Comparison of ENCODE assay signal across 22 cellular contexts in genomic region chr17:45906927-45907622, GRCh38. TPM values are rescaled to one million over a fixed set of nuclear protein-coding genes. Genes with fewer than 3 reads are reported as not detected.
DNase-seq lines count a peak whose midpoint lies in the region; ATAC-seq, FAIRE-seq and TF ChIP-seq lines count a peak whose summit lies in the region.
"Had no signal": no experiment of that assay in that cellular context is flagged by ENCODE, and none has a peak within 500 bp of the region (broad histone marks: within the 10 kb centered on the region; RNA-seq: fewer than 3 reads in every experiment).

No MANE protein-coding gene starts in this region.

- peaks cover 22% of the 10 kb centered on the region for H3K4me1 Mint-ChIP-seq in activated CD8-positive, alpha-beta memory T cell treated with anti-CD3 and anti-CD28 coated beads, Interleukin-2, amount 10 ng/mL, durations not matched to agents 7 days and 5 days
- peaks cover 19% of the 10 kb centered on the region for H3K4me1 Mint-ChIP-seq in activated CD8-positive, alpha-beta T cell treated with anti-CD3 and anti-CD28 coated beads, Interleukin-2, amount 10 ng/mL, durations not matched to agents 7 days and 5 days (ENCODE audit: low read depth)

- no peak for TF ChIP-seq CTCF in coronary artery (IDR thresholded peaks at IDR 0.05)

- H3K9me3 Mint-ChIP-seq in activated CD8-positive, alpha-beta memory T cell treated with anti-CD3 and anti-CD28 coated beads, Interleukin-2, amount 10 ng/mL, durations not matched to agents 7 days and 5 days (ENCODE audit: low read depth) = peaks cover under 1% of the 10 kb centered on the region
- H3K9me3 Mint-ChIP-seq in activated CD8-positive, alpha-beta T cell treated with anti-CD3 and anti-CD28 coated beads, Interleukin-2, amount 10 ng/mL, durations not matched to agents 7 days and 5 days (ENCODE audit: insufficient read depth) = no peaks in the 10 kb centered on the region

- H3K27me3 Mint-ChIP-seq in activated CD8-positive, alpha-beta memory T cell treated with anti-CD3 and anti-CD28 coated beads, Interleukin-2, amount 10 ng/mL, durations not matched to agents 7 days and 5 days = peaks cover 38% of the 10 kb centered on the region
- peaks cover 15% of the 10 kb centered on the region for H3K27me3 Mint-ChIP-seq in activated CD8-positive, alpha-beta T cell treated with anti-CD3 and anti-CD28 coated beads, Interleukin-2, amount 10 ng/mL, durations not matched to agents 7 days and 5 days (ENCODE audit: low read depth)

- H3K4me3 ChIP-seq in coronary artery (no peak overlapping the region), small intestine (ENCODE audit: low read depth in 1 of 2, low read length in 2 of 2) (no peak overlapping the region)
- H3K4me3 ChIP-seq: hepatocyte, PC-9, smooth muscle cell had no signal

- no peaks in the 10 kb centered on the region for H3K36me3 ChIP-seq in small intestine (ENCODE audit: control insufficient read depth in 2 of 2, insufficient read depth in 2 of 2, low read length in 2 of 2)

- H3K4me1 ChIP-seq in small intestine (ENCODE audit: control insufficient read depth in 2 of 2, insufficient read depth in 1 of 2, low read depth in 1 of 2, low read length in 1 of 2) = no peaks in the 10 kb centered on the region

- H3K27ac Mint-ChIP-seq in activated CD8-positive, alpha-beta memory T cell treated with anti-CD3 and anti-CD28 coated beads, Interleukin-2, amount 10 ng/mL, durations not matched to agents 7 days and 5 days = no peak overlapping the region
- no peak overlapping the region for H3K27ac Mint-ChIP-seq in activated CD8-positive, alpha-beta T cell treated with anti-CD3 and anti-CD28 coated beads, Interleukin-2, amount 10 ng/mL, durations not matched to agents 7 days and 5 days
- H3K27ac Mint-ChIP-seq: CD4-positive, alpha-beta T cell; H9 had no signal

- POLR2A ChIA-PET in activated CD8-positive, alpha-beta T cell treated with anti-CD3 and anti-CD28 coated beads, Interleukin-2, amount 10 ng/mL, durations not matched to agents 7 days and 5 days (lab: Charles Lee) = interaction anchor here (0.7 kb wide), 1 partner anchor 1142 kb away, joined by 3 read pairs; no protein-coding TSS in a partner anchor

- H3K9me3 ChIP-seq in small intestine (ENCODE audit: control insufficient read depth, low read depth) = no peaks in the 10 kb centered on the region

- peak; percentile 73 for ATAC-seq in activated CD8-positive, alpha-beta memory T cell treated with anti-CD3 and anti-CD28 coated beads, Interleukin-2, amount 10 ng/mL, durations not matched to agents 7 days and 5 days
- ATAC-seq in activated CD8-positive, alpha-beta T cell treated with anti-CD3 and anti-CD28 coated beads, Interleukin-2, amount 10 ng/mL, durations not matched to agents 7 days and 5 days = no peak
- ATAC-seq in HG03378 (IDR thresholded peaks at IDR 0.05; ENCODE audit: unreplicated experiment) = no peak
- ATAC-seq: natural killer cell treated with Interleukin-12 subunit alpha and Interleukin-12 subunit beta and Interleukin-15 and Interleukin-18, amount 100 ng/mL, for 72 hours had no signal

- H3K27ac ChIP-seq in coronary artery (no peak overlapping the region), small intestine (ENCODE audit: low read depth in 1 of 2, low read length in 1 of 2) (no peak overlapping the region)
- H3K27ac ChIP-seq: hepatocyte, PC-9 had no signal

- peaks cover 0 to 2% of the 10 kb centered on the region in 2 donors for H3K27me3 ChIP-seq in small intestine (ENCODE audit: control insufficient read depth in 2 of 2, insufficient read depth in 2 of 2, low read length in 2 of 2)

- no peak for FAIRE-seq in small intestine (lab: Jason Lieb, UNC)
- FAIRE-seq: endometrium, GM18507, TTC549 had no signal

- peaks cover 2% of the 10 kb centered on the region for H3K36me3 Mint-ChIP-seq in activated CD8-positive, alpha-beta memory T cell treated with anti-CD3 and anti-CD28 coated beads, Interleukin-2, amount 10 ng/mL, durations not matched to agents 7 days and 5 days
- H3K36me3 Mint-ChIP-seq in activated CD8-positive, alpha-beta T cell treated with anti-CD3 and anti-CD28 coated beads, Interleukin-2, amount 10 ng/mL, durations not matched to agents 7 days and 5 days (ENCODE audit: low read depth) = no peaks in the 10 kb centered on the region

- 63 to 75% (median 69%) methylated on average over 15 of the region's 15 CpGs for WGBS in small intestine, 3 donors

- CTCF ChIA-PET in activated CD8-positive, alpha-beta memory T cell treated with anti-CD3 and anti-CD28 coated beads, Interleukin-2, amount 10 ng/mL, durations not matched to agents 7 days and 5 days (lab: Charles Lee) = interaction anchor here (0.9 to 1.7 kb wide), 2 partner anchors 13 to 42 kb away, joined by 3 to 7 read pairs; partner anchors contain the start of gene MAPT
- CTCF ChIA-PET in activated CD8-positive, alpha-beta T cell treated with anti-CD3 and anti-CD28 coated beads, Interleukin-2, amount 10 ng/mL, durations not matched to agents 7 days and 5 days (lab: Charles Lee) = interaction anchor here (0.9 to 2.2 kb wide), 3 partner anchors 42 to 267 kb away, joined by 3 to 7 read pairs (median 3); no protein-coding TSS in a partner anchor

- peak; percentile 58 for DNase-seq in activated CD8-positive, alpha-beta memory T cell treated with anti-CD3 and anti-CD28 coated beads, Interleukin-2, amount 10 ng/mL, durations not matched to agents 7 days and 5 days
- DNase-seq in activated CD8-positive, alpha-beta memory T cell treated with anti-CD3 and anti-CD28 coated beads for 24 hours = no peak
- peak; percentile 34 for DNase-seq in activated CD8-positive, alpha-beta T cell treated with anti-CD3 and anti-CD28 coated beads, Interleukin-2, amount 10 ng/mL, durations not matched to agents 7 days and 5 days
- DNase-seq in cerebellar cortex (ENCODE audit: low spot score) = peak; percentile 48
- DNase-seq in stimulated activated CD4-positive, alpha-beta T cell treated with anti-CD3 and anti-CD28 coated beads, TNF-alpha, amount 100 ng/mL, for 4 hours (ENCODE audit: low read depth in 3 of 3) = peak in 2 of 3 experiments; percentile 27 to 32
- DNase-seq in coronary artery (ENCODE audit: low spot score) = no peak
- DNase-seq in small intestine = no peak
- DNase-seq: CD4-positive, alpha-beta T cell; DND-41; H9; Karpas-422; kidney glomerular epithelial cell; mesendoderm; NCI-H748 treated with DMSO at 0.1 percent for 48 hours; PC-9 had no signal

- H3K4me3 Mint-ChIP-seq in activated CD8-positive, alpha-beta memory T cell treated with anti-CD3 and anti-CD28 coated beads, Interleukin-2, amount 10 ng/mL, durations not matched to agents 7 days and 5 days = no peak overlapping the region
- no peak overlapping the region for H3K4me3 Mint-ChIP-seq in activated CD8-positive, alpha-beta T cell treated with anti-CD3 and anti-CD28 coated beads, Interleukin-2, amount 10 ng/mL, durations not matched to agents 7 days and 5 days
- H3K4me3 Mint-ChIP-seq: CD4-positive, alpha-beta T cell; H9; natural killer cell treated with Interleukin-12 subunit alpha and Interleukin-12 subunit beta and Interleukin-15 and Interleukin-18, amount 100 ng/mL, for 72 hours had no signal

RNA-seq across cellular contexts. Expression of gene MAPT, which starts 12.7 kb away (rescaled TPM):
- under 1 TPM in 1 of 2 experiments, not detected in 1; 0.15 TPM for total RNA-seq in activated CD8-positive, alpha-beta memory T cell treated with anti-CD3 and anti-CD28 coated beads, Interleukin-2, amount 10 ng/mL, durations not matched to agents 7 days and 5 days
- under 1 TPM in 1 of 2 experiments, not detected in 1; 0.11 TPM for total RNA-seq in activated CD8-positive, alpha-beta T cell treated with anti-CD3 and anti-CD28 coated beads, Interleukin-2, amount 10 ng/mL, durations not matched to agents 7 days and 5 days
- polyA plus RNA-seq in small intestine = 1 to 10 TPM in 1 of 3 donors, under 1 TPM in 1, not detected in 1; 0.54 to 6.0 TPM

Comparison
In these comparisons a context has a peak if more than half of its experiments do, and no peak if none do; other contexts are left out.
1. DNase-seq: peak in activated CD8-positive, alpha-beta memory T cell treated with anti-CD3 and anti-CD28 coated beads, Interleukin-2, amount 10 ng/mL, durations not matched to agents 7 days and 5 days (single experiment), activated CD8-positive, alpha-beta T cell treated with anti-CD3 and anti-CD28 coated beads, Interleukin-2, amount 10 ng/mL, durations not matched to agents 7 days and 5 days (single experiment), cerebellar cortex (single experiment) and stimulated activated CD4-positive, alpha-beta T cell treated with anti-CD3 and anti-CD28 coated beads, TNF-alpha, amount 100 ng/mL, for 4 hours (2 of 3); none in activated CD8-positive, alpha-beta memory T cell treated with anti-CD3 and anti-CD28 coated beads for 24 hours (single experiment), coronary artery (single experiment) and small intestine (single experiment).